In the genomic region with DNA sequence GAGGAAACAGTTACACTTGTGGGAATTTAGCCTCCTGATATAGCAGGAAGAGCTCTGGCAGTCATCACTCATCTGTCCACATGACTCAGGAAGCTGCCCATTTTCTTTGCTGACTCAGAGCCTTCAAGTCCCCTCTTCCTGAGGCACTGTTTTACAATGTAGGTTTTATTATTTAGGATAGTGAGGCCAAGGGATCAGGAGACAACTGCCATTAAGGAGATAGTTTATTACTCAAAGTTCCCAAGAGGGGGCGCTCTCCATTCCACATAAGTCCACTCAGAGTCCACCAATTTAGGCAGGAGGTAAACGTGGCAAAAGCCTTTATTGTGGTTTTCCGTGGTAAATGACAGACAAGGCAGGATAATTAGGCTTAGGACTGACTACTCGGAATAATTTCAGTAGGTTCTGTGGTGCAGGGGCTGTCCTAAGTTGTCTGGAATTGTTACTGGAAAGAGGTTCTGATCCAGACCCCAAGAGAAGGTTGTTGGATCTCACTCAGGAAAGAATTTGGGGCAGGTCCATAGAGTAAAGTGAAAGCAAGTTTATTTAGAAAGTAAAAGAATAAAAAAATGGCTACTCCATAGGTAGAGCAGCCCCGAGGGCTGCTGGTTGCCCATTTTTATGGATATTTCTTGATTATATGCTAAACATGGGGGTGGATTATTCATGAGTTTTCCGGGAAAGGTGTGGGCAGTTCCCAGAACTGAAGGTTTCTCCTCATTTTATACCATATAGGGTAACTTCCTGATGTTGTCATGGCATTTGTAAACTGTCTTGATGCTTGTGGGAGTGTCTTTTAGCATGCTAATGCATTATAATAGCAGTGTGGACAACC, we compare ENCODE assay signal across 14 cellular contexts.
DNase-seq lines count a peak whose midpoint lies in the region; ATAC-seq and TF ChIP-seq lines count a peak whose summit lies in the region.
"Had no signal": no experiment of that assay in that cellular context is flagged by ENCODE, and none has a peak within 500 bp of the region (broad histone marks: within the 10 kb centered on the region; RNA-seq: fewer than 3 reads in every experiment).

No MANE protein-coding gene starts in this region.

- intact Hi-C loops in Panc1 (cut with micrococcal nuclease; ENCODE audit: unreplicated experiment) = no loop called here

- no peaks in the 10 kb centered on the region for H3K27me3 ChIP-seq in Panc1 (ENCODE audit: control insufficient read depth, insufficient read depth, low read length)
- H3K27me3 ChIP-seq in foreskin keratinocyte = no peaks in the 10 kb centered on the region
- H3K27me3 ChIP-seq: thyroid gland had no signal

- no peak for ATAC-seq in Panc1
- ATAC-seq in foreskin keratinocyte = peak; percentile 86
- ATAC-seq in HG03095 (IDR thresholded peaks at IDR 0.05; ENCODE audit: unreplicated experiment) = no peak

- POLR2A ChIA-PET in Panc1 (lab: Charles Lee) = no interaction called here

- no peak overlapping the region for H3K4me3 ChIP-seq in AG09309 (ENCODE audit: control insufficient read depth, low read depth, low read length)
- no peak overlapping the region for H3K4me3 ChIP-seq in Panc1 (ENCODE audit: low read depth in 2 of 2, low read length in 2 of 2)
- H3K4me3 ChIP-seq: thyroid gland had no signal

- CTCF ChIA-PET in Panc1 (lab: Charles Lee) = interaction anchor here (1.2 kb wide), 1 partner anchor 60 kb away, joined by 3 read pairs; no protein-coding TSS in a partner anchor

- H3K27ac ChIP-seq in Panc1 (ENCODE audit: low read length) = no peak overlapping the region
- H3K27ac ChIP-seq in foreskin keratinocyte = no peak overlapping the region
- H3K27ac ChIP-seq: thyroid gland had no signal

- BruUV-seq in Panc1 (replicated peaks; lab: Mats Ljungman, UMichigan) = no TSS peak

- DNase-seq in AG09309 (ENCODE audit: low read depth) (no peak), H4 (ENCODE audit: low spot score) (peak; percentile 6), Panc1 (ENCODE audit: low read depth, low spot score) (no peak), foreskin keratinocyte (peak in 1 of 2 donors; percentile 42), superior temporal gyrus (ENCODE audit: extremely low spot score) (no peak), NCI-H2029 treated with DMSO at 0.1 percent for 48 hours (lab: John Stamatoyannopoulos, UW) (no peak)
- DNase-seq in activated effector memory CD4-positive, alpha-beta T cell treated with Interleukin-2 at 50 U/mL for 16 hours = no peak
- DNase-seq: activated CD4-positive, alpha-beta memory T cell treated with anti-CD3 and anti-CD28 coated beads for 36 hours; amniotic stem cell; Calu3; KG1; stimulated activated CD4-positive, alpha-beta T cell treated with anti-CD3 and anti-CD28 coated beads, Interleukin-4, amount 100 ng/mL, for 4 hours; thyroid gland had no signal

- no peaks in the 10 kb centered on the region for H3K9me3 ChIP-seq in Panc1 (ENCODE audit: control insufficient read depth, insufficient read depth, low read depth, low read length)
- H3K9me3 ChIP-seq: thyroid gland had no signal

- in situ Hi-C loops in Panc1 (cut with HindIII; ENCODE audit: low pct_unique_long_range_greater_than_20kb, low sequenced_read_pairs) = no loop called here

- H3K4me1 ChIP-seq in Panc1 (ENCODE audit: control insufficient read depth, insufficient read depth, low read length) = no peaks in the 10 kb centered on the region
- H3K4me1 ChIP-seq in foreskin keratinocyte = peaks cover 9% of the 10 kb centered on the region
- H3K4me1 ChIP-seq: thyroid gland had no signal

- no peaks in the 10 kb centered on the region for H3K36me3 ChIP-seq in Panc1 (ENCODE audit: control insufficient read depth, insufficient read depth, low read length)
- H3K36me3 ChIP-seq: thyroid gland had no signal

- TF ChIP-seq CTCF in AG09309 (IDR thresholded peaks at IDR 0.05; ENCODE audit: control insufficient read depth, insufficient read depth, low read depth, low read length, missing control alignments) (peak; percentile 18), Panc1 (IDR thresholded peaks at IDR 0.05) (peak; percentile 54), foreskin keratinocyte (conservative IDR thresholded peaks at IDR 0.05) (peak; percentile 46)
